10 cellular contexts compared by ENCODE assay signal in genomic region chr19:30029721-30030510, GRCh38.
DNase-seq lines count a peak whose midpoint lies in the region; ATAC-seq and TF ChIP-seq lines count a peak whose summit lies in the region.
"Had no signal": no experiment of that assay in that cellular context is flagged by ENCODE, and none has a peak within 500 bp of the region (broad histone marks: within the 10 kb centered on the region; RNA-seq: fewer than 3 reads in every experiment).

No MANE protein-coding gene starts in this region.

- POLR2A ChIA-PET in GM10248 (lab: Yijun Ruan, JAX) (interaction anchor here (0.6 kb wide), 1 partner anchor 21 kb away, joined by 3 read pairs; no protein-coding TSS in a partner anchor), Caco-2 (lab: Charles Lee) (no interaction called here)

- TF ChIP-seq CTCF in GM10248 (IDR thresholded peaks at IDR 0.05; ENCODE audit: control extremely low read depth, extremely low read depth, low read depth, missing control alignments) (no peak), choroid plexus epithelial cell (conservative IDR thresholded peaks at IDR 0.05; ENCODE audit: low read depth, low read length) (no peak), Caco-2 (IDR thresholded peaks at IDR 0.05; ENCODE audit: insufficient read depth in 1 of 2, low read depth in 1 of 2, low read length in 1 of 2, severe bottlenecking in 1 of 2, unreplicated experiment in 1 of 2) (no peak), Peyer's patch (IDR thresholded peaks at IDR 0.05) (no peak)

- H3K27me3 ChIP-seq in Caco-2 (replicated peaks; ENCODE audit: control insufficient read depth, insufficient read depth, low read length) (no peaks in the 10 kb centered on the region), Peyer's patch (no peaks in the 10 kb centered on the region)

- no peak overlapping the region for H3K4me3 Mint-ChIP-seq in Caco-2 (ENCODE audit: unreplicated experiment)

- H3K9me3 Mint-ChIP-seq in Caco-2 (ENCODE audit: unreplicated experiment), result peaks cover 19% of the 10 kb centered on the region

- CTCF ChIA-PET in GM10248 (lab: Yijun Ruan, JAX) (interaction anchor here (1.4 to 1.7 kb wide), 4 partner anchors 16 to 54 kb away, joined by 3 to 5 read pairs (median 4); no protein-coding TSS in a partner anchor), Caco-2 (lab: Charles Lee) (no interaction called here)

- peaks cover 14% of the 10 kb centered on the region for H3K36me3 Mint-ChIP-seq in Caco-2 (ENCODE audit: insufficient read depth, unreplicated experiment)

- H3K27ac ChIP-seq in Peyer's patch, result no peak overlapping the region

- no TSS peak for BruUV-seq in Caco-2 (replicated peaks; lab: Mats Ljungman, UMichigan)

- peak; percentile 30 for DNase-seq in GM10248 (ENCODE audit: extremely low spot score)
- DNase-seq in choroid plexus epithelial cell (ENCODE audit: low read depth), result peak; percentile 31
- DNase-seq in Right ventricle myocardium superior, result no peak
- DNase-seq in Caco-2, result no peak
- DNase-seq in NCI-H524 treated with DMSO at 0.1 percent for 48 hours (lab: John Stamatoyannopoulos, UW), result no peak
- no peak for DNase-seq in Peyer's patch
- DNase-seq: DND-41, NCI-H2029 treated with DMSO at 0.1 percent for 48 hours had no signal

- intact Hi-C loops in Right ventricle myocardium superior (cut with DNase I), result no loop called here
- intact Hi-C loops in Caco-2 (cut with micrococcal nuclease; ENCODE audit: unreplicated experiment), result no loop called here

- no peaks in the 10 kb centered on the region for H3K27me3 Mint-ChIP-seq in Caco-2 (ENCODE audit: insufficient read depth, unreplicated experiment)

- H3K27ac Mint-ChIP-seq in Caco-2 (ENCODE audit: unreplicated experiment), result no peak overlapping the region

- no peak overlapping the region for H3K4me3 ChIP-seq in choroid plexus epithelial cell (ENCODE audit: low read depth, low read length)
- H3K4me3 ChIP-seq in Caco-2 (ENCODE audit: low read depth, low read length), result no peak overlapping the region
- H3K4me3 ChIP-seq in Peyer's patch, result no peak overlapping the region

- H3K4me1 Mint-ChIP-seq in Caco-2 (ENCODE audit: low read depth, unreplicated experiment), result peaks cover 7% of the 10 kb centered on the region

- no peak for TF ChIP-seq POLR2A in Peyer's patch (IDR thresholded peaks at IDR 0.05)

- no peaks in the 10 kb centered on the region for H3K36me3 ChIP-seq in Caco-2 (ENCODE audit: control insufficient read depth, insufficient read depth, low read length)
- H3K36me3 ChIP-seq in Peyer's patch, result peaks cover 0 to 4% (median 0%) of the 10 kb centered on the region in 3 donors

- no peaks in the 10 kb centered on the region; the same call in 1 of the 2 replicates for H3K9me3 ChIP-seq in Caco-2
- H3K9me3 ChIP-seq in Peyer's patch, result no peaks in the 10 kb centered on the region

- ATAC-seq in GM21526 (IDR thresholded peaks at IDR 0.05; ENCODE audit: low FRiP score, unreplicated experiment) (peak; percentile 68), HG03558 (IDR thresholded peaks at IDR 0.05; ENCODE audit: extremely low read depth, unreplicated experiment) (peak; percentile 52), Right ventricle myocardium superior (ENCODE audit: poor library complexity) (no peak)

- H3K4me1 ChIP-seq in Caco-2, result no peaks in the 10 kb centered on the region
- no peaks in the 10 kb centered on the region for H3K4me1 ChIP-seq in Peyer's patch

Comparison
In these comparisons a context has a peak if more than half of its experiments do, and no peak if none do; other contexts are left out.
1. DNase-seq: peak in GM10248 (single experiment) and choroid plexus epithelial cell (single experiment); none in Right ventricle myocardium superior (single experiment), Caco-2 (0 of 2), NCI-H524 treated with DMSO at 0.1 percent for 48 hours (single experiment) and Peyer's patch (0 of 3).